ENCODE assay signal across 8 cellular contexts in the genomic region with DNA sequence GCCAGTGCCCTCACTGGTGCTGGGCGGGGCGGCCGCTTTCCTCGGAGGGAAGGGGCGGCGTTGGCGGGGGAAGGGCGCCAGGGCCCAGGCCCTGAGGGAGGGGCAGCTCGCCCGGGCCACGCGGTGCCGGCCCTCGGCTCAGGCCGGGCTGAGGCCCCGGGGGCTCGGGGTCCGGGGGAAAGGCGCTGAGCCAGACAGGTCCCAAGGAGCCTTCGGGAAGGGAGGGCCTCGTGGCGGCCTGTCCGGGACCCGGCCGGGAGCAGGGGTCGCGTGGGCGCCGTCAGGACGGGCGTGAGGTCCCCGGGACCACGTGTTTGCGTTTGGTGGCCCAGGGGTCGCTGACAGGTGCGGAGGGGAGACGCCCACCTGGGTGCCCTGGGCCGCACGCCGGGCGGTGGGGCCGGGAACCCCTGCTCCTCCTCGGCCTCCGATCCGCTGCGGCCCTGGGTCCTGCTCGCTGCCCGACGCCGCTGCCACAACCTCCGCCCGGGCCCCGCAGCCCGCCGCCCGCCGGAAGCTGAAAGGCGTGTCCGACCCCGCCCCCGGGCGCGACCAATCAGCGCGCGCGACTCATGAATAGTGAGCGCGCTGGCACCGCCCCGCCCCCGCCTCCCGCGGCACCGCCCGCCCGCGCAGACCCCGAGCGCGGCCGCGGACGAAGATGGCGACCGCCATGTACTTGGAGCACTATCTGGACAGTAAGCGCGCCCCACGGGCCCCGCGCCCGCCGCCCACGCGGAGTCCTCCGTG. TPM values are rescaled to one million over a fixed set of nuclear protein-coding genes. Genes with fewer than 3 reads are reported as not detected.
DNase-seq lines count a peak whose midpoint lies in the region; ATAC-seq, FAIRE-seq and TF ChIP-seq lines count a peak whose summit lies in the region.

Gene ING5, plus strand, starts transcription at position 635 of the 750 bp plus-strand sequence. Its CDS starts 27 bp downstream, at position 662.

- TF ChIP-seq CTCF in cardiac muscle cell (IDR thresholded peaks at IDR 0.05; ENCODE audit: low read depth, low read length) (no peak), tibial nerve (IDR thresholded peaks at IDR 0.05) (peak in 2 of 5 experiments; percentile 54 to 66)

- ATAC-seq in HG02763 (IDR thresholded peaks at IDR 0.05; ENCODE audit: unreplicated experiment), result peak; percentile 52
- ATAC-seq in activated naive CD8-positive, alpha-beta T cell treated with anti-CD3 and anti-CD28 coated beads, Interleukin-2, amount 50 U/mL, for 24 hours, result peak; percentile 67

- H3K4me3 Mint-ChIP-seq in activated naive CD8-positive, alpha-beta T cell treated with anti-CD3 and anti-CD28 coated beads, Interleukin-2, amount 50 U/mL, for 24 hours, result peak within 1 kb of the TSS; percentile 89

- peak; percentile 69 for DNase-seq in GM12891 (ENCODE audit: insufficient read length, low spot score)
- DNase-seq in NCI-H1417 (lab: John Stamatoyannopoulos, UW), result peak; percentile 88 to 96 (median 90)
- peak; percentile 93 for DNase-seq in T follicular helper cell (ENCODE audit: low read depth)
- peak; percentile 99 for DNase-seq in activated naive CD8-positive, alpha-beta T cell treated with anti-CD3 and anti-CD28 coated beads, Interleukin-2, amount 50 U/mL, for 24 hours
- peak; percentile 96 to 98 for DNase-seq in cardiac muscle cell (ENCODE audit: low read depth in 1 of 2, low spot score in 1 of 2)
- peak; percentile 80 for DNase-seq in pons (ENCODE audit: low spot score)
- DNase-seq in tibial nerve (ENCODE audit: low spot score in 2 of 2), result peak; percentile 97 to 98

- no peak for FAIRE-seq in GM12891 (lab: Jason Lieb, UNC)

- H3K4me3 ChIP-seq in cardiac muscle cell (peak within 1 kb of the TSS; percentile 58), tibial nerve (peak within 1 kb of the TSS; percentile 74 to 98 (median 93))

- no peaks in the 10 kb centered on the region for H3K27me3 ChIP-seq in cardiac muscle cell
- no peaks in the 10 kb centered on the region for H3K27me3 ChIP-seq in tibial nerve

- H3K36me3 Mint-ChIP-seq in activated naive CD8-positive, alpha-beta T cell treated with anti-CD3 and anti-CD28 coated beads, Interleukin-2, amount 50 U/mL, for 24 hours (ENCODE audit: low read depth), result peaks cover 21% of the 10 kb centered on the region

- H3K9me3 ChIP-seq in cardiac muscle cell (ENCODE audit: low read depth) (no peaks in the 10 kb centered on the region), tibial nerve (peaks cover 0 to 8% (median 0%) of the 10 kb centered on the region in 4 donors)

- peaks cover 11% of the 10 kb centered on the region for H3K36me3 ChIP-seq in cardiac muscle cell
- peaks cover 3 to 24% (median 10%) of the 10 kb centered on the region in 3 donors for H3K36me3 ChIP-seq in tibial nerve

- H3K27ac ChIP-seq in cardiac muscle cell (peak within 1 kb of the TSS; percentile 93), tibial nerve (peak within 1 kb of the TSS; percentile 83 to 98 (median 93))

- peak within 1 kb of the TSS; percentile 93 for H3K27ac Mint-ChIP-seq in activated naive CD8-positive, alpha-beta T cell treated with anti-CD3 and anti-CD28 coated beads, Interleukin-2, amount 50 U/mL, for 24 hours

- TF ChIP-seq POLR2A in GM12891 (IDR thresholded peaks at IDR 0.05; ENCODE audit: low read depth, low read length) (no peak), tibial nerve (IDR thresholded peaks at IDR 0.05) (peak; percentile 71 to 82)

- H3K4me1 ChIP-seq in cardiac muscle cell (ENCODE audit: low read depth) (no peaks in the 10 kb centered on the region), tibial nerve (peaks cover 0 to 21% (median 14%) of the 10 kb centered on the region in 4 donors)

- H3K27me3 Mint-ChIP-seq in activated naive CD8-positive, alpha-beta T cell treated with anti-CD3 and anti-CD28 coated beads, Interleukin-2, amount 50 U/mL, for 24 hours, result no peaks in the 10 kb centered on the region

- H3K4me1 Mint-ChIP-seq in activated naive CD8-positive, alpha-beta T cell treated with anti-CD3 and anti-CD28 coated beads, Interleukin-2, amount 50 U/mL, for 24 hours, result peaks cover 32% of the 10 kb centered on the region

- TF ChIP-seq EP300 in tibial nerve (IDR thresholded peaks at IDR 0.05), result peak in 1 of 2 donors; percentile 74

- WGBS in tibial nerve, 2 donors, result 0 to 1% methylated on average over 4 to 64 of the region's 96 CpGs

- H3K9me3 Mint-ChIP-seq in activated naive CD8-positive, alpha-beta T cell treated with anti-CD3 and anti-CD28 coated beads, Interleukin-2, amount 50 U/mL, for 24 hours, result peaks cover under 1% of the 10 kb centered on the region

TF ChIP-seq in GM12891, 5 proteins besides CTCF, POLR2A, EP300 and RAD21:
- TF ChIP-seq SPI1 (IDR thresholded peaks at IDR 0.05; ENCODE audit: low read depth, low read length), result no peak
- TF ChIP-seq PAX5 (IDR thresholded peaks at IDR 0.05; ENCODE audit: insufficient read depth, low read length, severe bottlenecking), result peak; percentile 18
- 0 out of 2 replicates have a peak, but pooled peaks have one; percentile 10 for TF ChIP-seq TAF1 (IDR thresholded peaks at IDR 0.05; ENCODE audit: low read depth, low read length)
- peak; percentile 73 for TF ChIP-seq POLR2AphosphoS5 (IDR thresholded peaks at IDR 0.05; ENCODE audit: low read depth, low read length)
- TF ChIP-seq POU2F2 (IDR thresholded peaks at IDR 0.05; ENCODE audit: low read depth, low read length), result 0 out of 2 replicates have a peak, but pooled peaks have one; percentile 45

RNA-seq across cellular contexts. Expression of gene ING5, which starts in this region (rescaled TPM):
- polyA plus RNA-seq in GM12891 (2012; ENCODE audit: low read depth, missing spikeins), result 23.9 TPM
- total RNA-seq in cardiac muscle cell (39.4 and 53.6 TPM in 2 replicates), tibial nerve (10 to 100 TPM; 33.4 to 73.3 (median 56.2) TPM)
- 16.3 and 26.3 TPM in 2 replicates for polyA plus RNA-seq in cardiac muscle cell

Comparison
In these comparisons a context has a peak if more than half of its experiments do, and no peak if none do; other contexts are left out.
1. Peak in every context shown above with its lines: DNase-seq, ATAC-seq, H3K4me3 ChIP-seq and H3K27ac ChIP-seq.